ENCODE assay signal across 1 cellular context in genomic region chr2:239938651-239939486, GRCh38.
TF ChIP-seq lines count a peak whose summit lies in the region.

No MANE protein-coding gene starts in this region.

TF ChIP-seq in HepG2, 621 proteins besides CTCF, POLR2A, EP300 and RAD21 (continued from another document):
- TF ChIP-seq ZNF407 (CRISPR knock-in tag; IDR thresholded peaks at IDR 0.05; ENCODE audit: not compliant biosample characterization), result no peak
